1 cellular context compared by ENCODE assay signal in genomic region chr17:21211825-21212479, GRCh38.
TF ChIP-seq lines count a peak whose summit lies in the region.

No MANE protein-coding gene starts in this region.

TF ChIP-seq in HCT116, 20 proteins besides CTCF, POLR2A, EP300 and RAD21 (continued from another document):
- TF ChIP-seq, protein P1, sequence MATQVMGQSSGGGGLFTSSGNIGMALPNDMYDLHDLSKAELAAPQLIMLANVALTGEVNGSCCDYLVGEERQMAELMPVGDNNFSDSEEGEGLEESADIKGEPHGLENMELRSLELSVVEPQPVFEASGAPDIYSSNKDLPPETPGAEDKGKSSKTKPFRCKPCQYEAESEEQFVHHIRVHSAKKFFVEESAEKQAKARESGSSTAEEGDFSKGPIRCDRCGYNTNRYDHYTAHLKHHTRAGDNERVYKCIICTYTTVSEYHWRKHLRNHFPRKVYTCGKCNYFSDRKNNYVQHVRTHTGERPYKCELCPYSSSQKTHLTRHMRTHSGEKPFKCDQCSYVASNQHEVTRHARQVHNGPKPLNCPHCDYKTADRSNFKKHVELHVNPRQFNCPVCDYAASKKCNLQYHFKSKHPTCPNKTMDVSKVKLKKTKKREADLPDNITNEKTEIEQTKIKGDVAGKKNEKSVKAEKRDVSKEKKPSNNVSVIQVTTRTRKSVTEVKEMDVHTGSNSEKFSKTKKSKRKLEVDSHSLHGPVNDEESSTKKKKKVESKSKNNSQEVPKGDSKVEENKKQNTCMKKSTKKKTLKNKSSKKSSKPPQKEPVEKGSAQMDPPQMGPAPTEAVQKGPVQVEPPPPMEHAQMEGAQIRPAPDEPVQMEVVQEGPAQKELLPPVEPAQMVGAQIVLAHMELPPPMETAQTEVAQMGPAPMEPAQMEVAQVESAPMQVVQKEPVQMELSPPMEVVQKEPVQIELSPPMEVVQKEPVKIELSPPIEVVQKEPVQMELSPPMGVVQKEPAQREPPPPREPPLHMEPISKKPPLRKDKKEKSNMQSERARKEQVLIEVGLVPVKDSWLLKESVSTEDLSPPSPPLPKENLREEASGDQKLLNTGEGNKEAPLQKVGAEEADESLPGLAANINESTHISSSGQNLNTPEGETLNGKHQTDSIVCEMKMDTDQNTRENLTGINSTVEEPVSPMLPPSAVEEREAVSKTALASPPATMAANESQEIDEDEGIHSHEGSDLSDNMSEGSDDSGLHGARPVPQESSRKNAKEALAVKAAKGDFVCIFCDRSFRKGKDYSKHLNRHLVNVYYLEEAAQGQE (IDR thresholded peaks at IDR 0.05; ENCODE audit: low read depth): no peak
- TF ChIP-seq JUND (IDR thresholded peaks at IDR 0.05) (no peak), ELF1 (IDR thresholded peaks at IDR 0.05; ENCODE audit: borderline replicate concordance, low read depth) (no peak)
TF ChIP-seq in HCT116: peak in this region for 0.
